24 cellular contexts compared by ENCODE assay signal in genomic region chr13:98459721-98460370, GRCh38.
A peak's percentile ranks its signal among the peaks of the same experiment; 100 is the strongest.
DNase-seq lines count a peak whose midpoint lies in the region; ATAC-seq and TF ChIP-seq lines count a peak whose summit lies in the region.
"Had no signal": no experiment of that assay in that cellular context is flagged by ENCODE, and none has a peak within 500 bp of the region (broad histone marks: within the 10 kb centered on the region; RNA-seq: fewer than 3 reads in every experiment).

No MANE protein-coding gene starts in this region.

- no peaks in the 10 kb centered on the region for H3K9me3 Mint-ChIP-seq in chondrocyte (ENCODE audit: low read depth)
- H3K9me3 Mint-ChIP-seq in neural crest cell = no peaks in the 10 kb centered on the region
- H3K9me3 Mint-ChIP-seq: T-helper 1 cell treated with Interleukin-12 subunit alpha and Interleukin-12 subunit beta and Interleukin-4 antibody, amounts not matched to agents 30 μg/mL and 1 μg/mL, for 36 hours had no signal

- no peak for ATAC-seq in left cardiac atrium
- no peak for ATAC-seq in heart right ventricle
- no peak for ATAC-seq in GM18867 (IDR thresholded peaks at IDR 0.05; ENCODE audit: unreplicated experiment)
- no peak for ATAC-seq in sciatic nerve
- ATAC-seq: gastroesophageal sphincter, lower lobe of right lung had no signal

- intact Hi-C loops in left cardiac atrium (cut with DNase I) = loop anchor here in 1 of 2 donors (10.0 kb wide), 1 partner anchor 385 kb away; no protein-coding TSS in a partner anchor
- intact Hi-C loops in heart right ventricle (cut with DNase I) = loop anchor here in 3 of 10 donors (10.0 kb wide), 2 partner anchors 375 to 385 kb away; no protein-coding TSS in a partner anchor
- intact Hi-C loops in sciatic nerve (cut with DNase I) = loop anchor here (10.0 kb wide), 1 partner anchor 115 kb away; the partner anchor contains the start of gene STK24

- peaks cover 41% of the 10 kb centered on the region for H3K4me1 Mint-ChIP-seq in chondrocyte (ENCODE audit: low read depth)
- peaks cover 21% of the 10 kb centered on the region for H3K4me1 Mint-ChIP-seq in neural crest cell

- peaks cover 0 to 98% (median 31%) of the 10 kb centered on the region in 9 donors for H3K36me3 ChIP-seq in heart right ventricle
- H3K36me3 ChIP-seq: ovary had no signal

- TF ChIP-seq CTCF in heart right ventricle (IDR thresholded peaks at IDR 0.05) (no peak), chondrocyte (IDR thresholded peaks at IDR 0.05) (no peak), neural crest cell (conservative IDR thresholded peaks at IDR 0.05) (no peak)

- H3K4me3 Mint-ChIP-seq in chondrocyte (ENCODE audit: unreplicated experiment) (no peak overlapping the region), neural crest cell (no peak overlapping the region)
- H3K4me3 Mint-ChIP-seq: T-helper 1 cell treated with Interleukin-12 subunit alpha and Interleukin-12 subunit beta and Interleukin-4 antibody, amounts not matched to agents 30 μg/mL and 1 μg/mL, for 36 hours had no signal

- no peaks in the 10 kb centered on the region for H3K27me3 ChIP-seq in heart right ventricle
- H3K27me3 ChIP-seq: brain microvascular endothelial cell, esophagus muscularis mucosa, gastroesophageal sphincter, ovary, right atrium auricular region had no signal

- no peaks in the 10 kb centered on the region for H3K9me3 ChIP-seq in heart right ventricle
- H3K9me3 ChIP-seq: esophagus muscularis mucosa, gastroesophageal sphincter, lower lobe of right lung, ovary, right atrium auricular region had no signal

- peak; percentile 16 for DNase-seq in left cardiac atrium
- no peak for DNase-seq in heart right ventricle
- peak; percentile 72 for DNase-seq in chondrocyte (ENCODE audit: low spot score)
- DNase-seq in neural crest cell (ENCODE audit: low read depth, low spot score) = no peak
- DNase-seq in SHP77 (lab: John Stamatoyannopoulos, UW) = no peak
- DNase-seq in sciatic nerve (ENCODE audit: low spot score) = no peak
- DNase-seq: activated CD4-positive, alpha-beta T cell treated with anti-CD3 and anti-CD28 coated beads, Interleukin-2, amount 50 U/mL, for 48 hours; activated T-cell treated with anti-CD3 and anti-CD28 coated beads, Interleukin-2, amount 50 U/mL, for 48 hours; brain microvascular endothelial cell; effector memory CD4-positive, alpha-beta T cell; islet precursor cell; KG1; lower lobe of right lung; NCI-H1436 treated with DMSO at 0.1 percent for 48 hours; NCI-H510A treated with DMSO at 0.1 percent for 48 hours; stimulated activated CD4-positive, alpha-beta T cell treated with anti-CD3 and anti-CD28 coated beads, Interleukin-12 subunit alpha, Interleukin-12 subunit beta, amount 100 ng/mL, for 4 hours had no signal

- peak overlapping the region; percentile 50 for H3K27ac Mint-ChIP-seq in chondrocyte (ENCODE audit: unreplicated experiment)
- peak overlapping the region; percentile 86 for H3K27ac Mint-ChIP-seq in neural crest cell (ENCODE audit: unreplicated experiment)

- H3K27ac ChIP-seq in heart right ventricle = no peak overlapping the region
- H3K27ac ChIP-seq: brain microvascular endothelial cell, C4-2B, lower lobe of right lung, ovary, right atrium auricular region, VCaP had no signal

- peaks cover 2 to 33% (median 16%) of the 10 kb centered on the region in 9 donors for H3K4me1 ChIP-seq in heart right ventricle

- no peaks in the 10 kb centered on the region for H3K27me3 Mint-ChIP-seq in chondrocyte (ENCODE audit: low read depth)
- H3K27me3 Mint-ChIP-seq in neural crest cell (ENCODE audit: low read depth) = no peaks in the 10 kb centered on the region

- WGBS in heart right ventricle, 2 donors = 90% methylated on average over 13 of the region's 13 CpGs

- H3K4me3 ChIP-seq in heart right ventricle = no peak overlapping the region
- H3K4me3 ChIP-seq: esophagus muscularis mucosa, gastroesophageal sphincter, lower lobe of right lung, ovary, right atrium auricular region had no signal

- H3K36me3 Mint-ChIP-seq in chondrocyte (ENCODE audit: low read depth) (peaks cover 30% of the 10 kb centered on the region), neural crest cell (ENCODE audit: low read depth) (peaks cover 31% of the 10 kb centered on the region)

Comparison
In these comparisons a context has a peak if more than half of its experiments do, and no peak if none do; other contexts are left out.
1. DNase-seq: peak in left cardiac atrium (single experiment) and chondrocyte (single experiment); none in heart right ventricle (0 of 2), neural crest cell (single experiment), SHP77 (0 of 2) and sciatic nerve (single experiment).